Comparison of ENCODE assay signal across 16 cellular contexts in the genomic region with DNA sequence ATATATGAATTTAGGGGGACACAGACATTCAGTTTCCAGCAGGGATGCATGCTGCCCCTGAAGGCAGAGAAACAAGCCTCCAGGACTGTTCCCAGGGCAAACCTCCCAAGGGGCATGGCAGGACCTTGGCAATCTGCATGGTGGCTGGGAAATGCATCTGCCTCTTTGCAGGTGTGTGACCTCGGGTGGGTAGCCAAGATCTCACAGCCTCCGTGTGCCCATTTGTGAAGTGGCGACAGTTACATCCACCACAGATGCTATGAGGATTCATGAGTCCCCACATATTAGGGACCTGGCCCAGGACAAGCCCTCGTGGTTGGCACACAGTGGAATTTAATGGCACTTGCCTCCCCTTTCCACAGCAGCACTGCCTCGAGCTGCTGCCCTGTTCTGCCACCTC. TPM values are rescaled to one million over a fixed set of nuclear protein-coding genes. Genes with fewer than 3 reads are reported as not detected.
DNase-seq lines count a peak whose midpoint lies in the region; ATAC-seq, FAIRE-seq and TF ChIP-seq lines count a peak whose summit lies in the region.
"Had no signal": no experiment of that assay in that cellular context is flagged by ENCODE, and none has a peak within 500 bp of the region (broad histone marks: within the 10 kb centered on the region; RNA-seq: fewer than 3 reads in every experiment).

No MANE protein-coding gene starts in this region.

- H3K4me1 ChIP-seq in kidney (ENCODE audit: control insufficient read depth in 1 of 2, insufficient read depth in 1 of 2, low read depth in 1 of 2, low read length in 2 of 2), result peaks cover 22 to 28% of the 10 kb centered on the region in 2 donors
- peaks cover 20 to 56% (median 47%) of the 10 kb centered on the region in 5 donors for H3K4me1 ChIP-seq in subcutaneous abdominal adipose tissue (ENCODE audit: control insufficient read depth in 5 of 5, insufficient read depth in 5 of 5, low read length in 5 of 5)

- intact Hi-C loops in activated CD4-positive, alpha-beta T cell treated with anti-CD3 and anti-CD28 coated beads for 36 hours (cut with DNase I, micrococcal nuclease), result loop anchor here in 1 of 2 experiments (5.0 kb wide), 1 partner anchor 62 kb away; no protein-coding TSS in a partner anchor
- intact Hi-C loops in kidney (cut with DNase I), result no loop called here

- DNase-seq in activated CD4-positive, alpha-beta T cell treated with anti-CD3 and anti-CD28 coated beads for 36 hours, result no peak
- DNase-seq in activated CD4-positive, alpha-beta T cell treated with anti-CD3 and anti-CD28 coated beads, Interleukin-2, amount 10 ng/mL, durations not matched to agents 7 days and 5 days, result no peak
- DNase-seq in kidney (no peak), iPS-NIHi11 (ENCODE audit: low spot score) (no peak), AG08395 (ENCODE audit: low spot score) (no peak), NCI-H146 (lab: John Stamatoyannopoulos, UW) (no peak)
- DNase-seq: cortex of kidney; naive B cell; stimulated activated CD4-positive, alpha-beta T cell treated with anti-CD3 and anti-CD28 coated beads, Interleukin-12 subunit alpha, Interleukin-12 subunit beta, amount 100 ng/mL, for 4 hours had no signal

- H3K4me1 Mint-ChIP-seq in activated CD4-positive, alpha-beta T cell treated with anti-CD3 and anti-CD28 coated beads for 36 hours, result peaks cover 11% of the 10 kb centered on the region
- peaks cover 19% of the 10 kb centered on the region for H3K4me1 Mint-ChIP-seq in activated CD4-positive, alpha-beta T cell treated with anti-CD3 and anti-CD28 coated beads, Interleukin-2, amount 10 ng/mL, durations not matched to agents 7 days and 5 days

- H3K27ac ChIP-seq in VCaP (peak overlapping the region; percentile 60), kidney (ENCODE audit: low read depth in 2 of 2, low read length in 2 of 2) (peak overlapping the region; percentile 33 to 56), subcutaneous abdominal adipose tissue (ENCODE audit: low read depth, low read length) (peak overlapping the region; percentile 90)
- H3K27ac ChIP-seq: HL-60 had no signal

- H3K36me3 Mint-ChIP-seq in activated CD4-positive, alpha-beta T cell treated with anti-CD3 and anti-CD28 coated beads for 36 hours (ENCODE audit: low read depth), result peaks cover 2% of the 10 kb centered on the region
- H3K36me3 Mint-ChIP-seq in activated CD4-positive, alpha-beta T cell treated with anti-CD3 and anti-CD28 coated beads, Interleukin-2, amount 10 ng/mL, durations not matched to agents 7 days and 5 days (ENCODE audit: low read depth), result peaks cover 2% of the 10 kb centered on the region
- H3K36me3 Mint-ChIP-seq: naive B cell had no signal

- H3K27me3 Mint-ChIP-seq in activated CD4-positive, alpha-beta T cell treated with anti-CD3 and anti-CD28 coated beads for 36 hours, result peaks cover 2% of the 10 kb centered on the region
- H3K27me3 Mint-ChIP-seq in activated CD4-positive, alpha-beta T cell treated with anti-CD3 and anti-CD28 coated beads, Interleukin-2, amount 10 ng/mL, durations not matched to agents 7 days and 5 days, result peaks cover 4% of the 10 kb centered on the region

- peak; percentile 16 for ATAC-seq in activated CD4-positive, alpha-beta T cell treated with anti-CD3 and anti-CD28 coated beads for 36 hours

- no peak overlapping the region for H3K27ac Mint-ChIP-seq in activated CD4-positive, alpha-beta T cell treated with anti-CD3 and anti-CD28 coated beads for 36 hours
- H3K27ac Mint-ChIP-seq in activated CD4-positive, alpha-beta T cell treated with anti-CD3 and anti-CD28 coated beads, Interleukin-2, amount 10 ng/mL, durations not matched to agents 7 days and 5 days, result no peak overlapping the region

- CTCF ChIA-PET in activated CD4-positive, alpha-beta T cell treated with anti-CD3 and anti-CD28 coated beads for 36 hours (lab: Charles Lee), result interaction anchor here (0.8 to 1.0 kb wide), 2 partner anchors 11 to 14 kb away, joined by 3 read pairs; no protein-coding TSS in a partner anchor
- CTCF ChIA-PET in activated CD4-positive, alpha-beta T cell treated with anti-CD3 and anti-CD28 coated beads, Interleukin-2, amount 10 ng/mL, durations not matched to agents 7 days and 5 days (lab: Charles Lee), result interaction anchor here (0.6 to 1.7 kb wide), 4 partner anchors 11 to 327 kb away, joined by 3 read pairs; no protein-coding TSS in a partner anchor

- H3K4me3 ChIP-seq in kidney (ENCODE audit: low read length in 2 of 2) (no peak overlapping the region), subcutaneous abdominal adipose tissue (ENCODE audit: low read depth in 1 of 5, low read length in 5 of 5) (no peak overlapping the region)
- H3K4me3 ChIP-seq: upper lobe of right lung had no signal

- POLR2A ChIA-PET in activated CD4-positive, alpha-beta T cell treated with anti-CD3 and anti-CD28 coated beads for 36 hours (lab: Charles Lee), result no interaction called here
- POLR2A ChIA-PET in activated CD4-positive, alpha-beta T cell treated with anti-CD3 and anti-CD28 coated beads, Interleukin-2, amount 10 ng/mL, durations not matched to agents 7 days and 5 days (lab: Charles Lee), result no interaction called here

- peak overlapping the region; percentile 66 for H3K4me3 Mint-ChIP-seq in activated CD4-positive, alpha-beta T cell treated with anti-CD3 and anti-CD28 coated beads for 36 hours
- H3K4me3 Mint-ChIP-seq in activated CD4-positive, alpha-beta T cell treated with anti-CD3 and anti-CD28 coated beads, Interleukin-2, amount 10 ng/mL, durations not matched to agents 7 days and 5 days, result no peak overlapping the region
- H3K4me3 Mint-ChIP-seq: naive B cell had no signal

- H3K36me3 ChIP-seq in kidney (ENCODE audit: control insufficient read depth in 1 of 2, insufficient read depth in 2 of 2, low read length in 2 of 2) (no peaks in the 10 kb centered on the region), subcutaneous abdominal adipose tissue (ENCODE audit: control insufficient read depth in 5 of 5, insufficient read depth in 5 of 5, low read length in 5 of 5) (no peaks in the 10 kb centered on the region)
- H3K36me3 ChIP-seq: upper lobe of right lung had no signal

- peak overlapping the region in 1 of 2 donors; percentile 22 for H3K9ac ChIP-seq in kidney (ENCODE audit: low read length in 2 of 2)
- peak overlapping the region in 2 of 5 donors; percentile 28 to 70 for H3K9ac ChIP-seq in subcutaneous abdominal adipose tissue (ENCODE audit: low read length in 5 of 5)

- no peaks in the 10 kb centered on the region for H3K9me3 Mint-ChIP-seq in activated CD4-positive, alpha-beta T cell treated with anti-CD3 and anti-CD28 coated beads for 36 hours (ENCODE audit: low read depth)
- no peaks in the 10 kb centered on the region for H3K9me3 Mint-ChIP-seq in activated CD4-positive, alpha-beta T cell treated with anti-CD3 and anti-CD28 coated beads, Interleukin-2, amount 10 ng/mL, durations not matched to agents 7 days and 5 days

- TF ChIP-seq CTCF in VCaP (conservative IDR thresholded peaks at IDR 0.05), result no peak
- no peak for TF ChIP-seq CTCF in kidney (IDR thresholded peaks at IDR 0.05; ENCODE audit: borderline replicate concordance, extremely low read depth, insufficient read depth)

- H3K9me3 ChIP-seq in kidney (ENCODE audit: control insufficient read depth in 1 of 2, low read length in 2 of 2) (no peaks in the 10 kb centered on the region), subcutaneous abdominal adipose tissue (ENCODE audit: control insufficient read depth in 5 of 5, low read length in 5 of 5) (no peaks in the 10 kb centered on the region)
- H3K9me3 ChIP-seq: upper lobe of right lung had no signal

- no peaks in the 10 kb centered on the region for H3K27me3 ChIP-seq in subcutaneous abdominal adipose tissue (ENCODE audit: control insufficient read depth in 5 of 5, insufficient read depth in 4 of 5, low read length in 5 of 5)
- H3K27me3 ChIP-seq: upper lobe of right lung had no signal

- no peak for FAIRE-seq in kidney (lab: Jason Lieb, UNC)
- FAIRE-seq: islet of Langerhans had no signal

RNA-seq across cellular contexts. Expression of gene SLC28A1, which starts 29.9 kb away (rescaled TPM):
- total RNA-seq in activated CD4-positive, alpha-beta T cell treated with anti-CD3 and anti-CD28 coated beads for 36 hours, result not detected
- not detected for total RNA-seq in activated CD4-positive, alpha-beta T cell treated with anti-CD3 and anti-CD28 coated beads, Interleukin-2, amount 10 ng/mL, durations not matched to agents 7 days and 5 days
- total RNA-seq in kidney, result 12.8 TPM
- polyA plus RNA-seq in kidney (ENCODE audit: insufficient read depth, low read depth, low replicate concordance), result 51.2 TPM
- total RNA-seq: A673; activated CD8-positive, alpha-beta memory T cell treated with anti-CD3 and anti-CD28 coated beads for 36 hours; upper lobe of right lung had no signal

Comparison
In these comparisons a context has a peak if more than half of its experiments do, and no peak if none do; other contexts are left out.
1. RNA of gene SLC28A1, which starts 29.9 kb away (total RNA-seq): 12.8 TPM in kidney (single experiment); not detected in activated CD4-positive, alpha-beta T cell treated with anti-CD3 and anti-CD28 coated beads for 36 hours and not detected in activated CD4-positive, alpha-beta T cell treated with anti-CD3 and anti-CD28 coated beads, Interleukin-2, amount 10 ng/mL, durations not matched to agents 7 days and 5 days; every median in the first group is over 10 times any median in the second.
2. Peak in every context shown above with its lines, with median percentiles within 50 percentile points of each other: H3K27ac ChIP-seq.